21 cellular contexts compared by ENCODE assay signal in genomic region chr1:47850451-47850850, GRCh38.
DNase-seq lines count a peak whose midpoint lies in the region; ATAC-seq, FAIRE-seq and TF ChIP-seq lines count a peak whose summit lies in the region.
"Had no signal": no experiment of that assay in that cellular context is flagged by ENCODE, and none has a peak within 500 bp of the region (broad histone marks: within the 10 kb centered on the region; RNA-seq: fewer than 3 reads in every experiment).

No MANE protein-coding gene starts in this region.

- H3K27ac ChIP-seq in HepG2 (ENCODE audit: extremely low read length, insufficient read depth, low read length) (no peak overlapping the region), right lobe of liver (no peak overlapping the region), neuronal stem cell (replicated peaks; ENCODE audit: low read length) (no peak overlapping the region), right cardiac atrium (ENCODE audit: low read length) (no peak overlapping the region)
- H3K27ac ChIP-seq: 22Rv1; A549; BLaER1 treated with 17β-estradiol and CSF1 and Interleukin-3, amounts not matched to agents 10 nM and 100 nM; C4-2B had no signal

- no peaks in the 10 kb centered on the region for H4K20me1 ChIP-seq in HepG2 (ENCODE audit: insufficient read depth, low read length)
- H4K20me1 ChIP-seq: BLaER1 treated with 17β-estradiol and CSF1 and Interleukin-3, amounts not matched to agents 10 nM and 100 nM had no signal

- H3K79me1 ChIP-seq in neuronal stem cell (ENCODE audit: low read depth, low read length) = no peaks in the 10 kb centered on the region

- no peak overlapping the region for H3K14ac ChIP-seq in neuronal stem cell (ENCODE audit: low read length)

- H2BK12ac ChIP-seq in neuronal stem cell (ENCODE audit: low read length) = no peak overlapping the region

- TF ChIP-seq RAD21 in HepG2 (CRISPR knock-in tag; IDR thresholded peaks at IDR 0.05) = no peak

- no peak for FAIRE-seq in HepG2 (lab: Jason Lieb, UNC)
- FAIRE-seq: A549, D721Med, G401.6, GM12891 had no signal

- H4K91ac ChIP-seq in neuronal stem cell (ENCODE audit: low read depth, low read length, poor library complexity) = no peak overlapping the region

- no TSS peak for BruUV-seq in HepG2 (replicated peaks; lab: Mats Ljungman, UMichigan)

- H3K36me3 ChIP-seq in HepG2 (replicated peaks in 1 of 2; ENCODE audit: control insufficient read depth in 1 of 2, insufficient read depth in 2 of 2, low read length in 2 of 2) = no peaks in the 10 kb centered on the region
- no peaks in the 10 kb centered on the region for H3K36me3 ChIP-seq in right lobe of liver
- no peaks in the 10 kb centered on the region for H3K36me3 ChIP-seq in neuronal stem cell (replicated peaks in 1 of 2; ENCODE audit: control insufficient read depth in 2 of 2, insufficient read depth in 2 of 2, low read length in 2 of 2)
- H3K36me3 ChIP-seq: BLaER1 treated with 17β-estradiol and CSF1 and Interleukin-3, amounts not matched to agents 10 nM and 100 nM had no signal

- TF ChIP-seq EP300 in HepG2 (IDR thresholded peaks at IDR 0.05; ENCODE audit: low read depth in 2 of 2, low read length in 2 of 2) = no peak
- TF ChIP-seq EP300 in HepG2 (CRISPR knock-in tag; IDR thresholded peaks at IDR 0.05; ENCODE audit: borderline replicate concordance) = no peak

- H3K23ac ChIP-seq in neuronal stem cell (ENCODE audit: low read depth, low read length, poor library complexity) = no peak overlapping the region

- H3K4me3 ChIP-seq in HepG2 (replicated peaks in 1 of 3; ENCODE audit: insufficient read depth in 1 of 3, low read depth in 2 of 3, low read length in 3 of 3) (no peak overlapping the region), right lobe of liver (no peak overlapping the region), neuronal stem cell (ENCODE audit: low read length in 2 of 2) (no peak overlapping the region), right cardiac atrium (ENCODE audit: low read length) (no peak overlapping the region)
- H3K4me3 ChIP-seq: A549; BLaER1 treated with 17β-estradiol and CSF1 and Interleukin-3, amounts not matched to agents 10 nM and 100 nM had no signal

- H2AFZ ChIP-seq in HepG2 (ENCODE audit: low read length) (no peak overlapping the region), neuronal stem cell (ENCODE audit: low read length) (no peak overlapping the region)

- POLR2A ChIA-PET in HepG2 (lab: Yijun Ruan, JAX) = interaction anchor here (1.6 kb wide), 1 partner anchor 63 kb away, joined by 3 read pairs; no protein-coding TSS in a partner anchor

- no peak for TF ChIP-seq CTCF in HepG2 (CRISPR knock-in tag; IDR thresholded peaks at IDR 0.05)
- no peak for TF ChIP-seq CTCF in right lobe of liver (IDR thresholded peaks at IDR 0.05)

- no peaks in the 10 kb centered on the region for H3K79me2 ChIP-seq in HepG2 (ENCODE audit: insufficient read depth, low read length)

- intact Hi-C loops in HepG2 (cut with micrococcal nuclease; ENCODE audit: unreplicated experiment) (no loop called here), right lobe of liver (cut with DNase I) (no loop called here), right cardiac atrium (cut with DNase I) (no loop called here)

- no peak overlapping the region for H3K4me2 ChIP-seq in HepG2 (ENCODE audit: low read depth, low read length)
- no peak overlapping the region for H3K4me2 ChIP-seq in neuronal stem cell (ENCODE audit: insufficient read depth, low read length, poor library complexity, severe bottlenecking)
- H3K4me2 ChIP-seq: A549; BLaER1 treated with 17β-estradiol and CSF1 and Interleukin-3, amounts not matched to agents 10 nM and 100 nM had no signal

- ATAC-seq in HepG2 (no peak), right lobe of liver (no peak), right cardiac atrium (no peak), GM18517 (IDR thresholded peaks at IDR 0.05; ENCODE audit: unreplicated experiment) (no peak)
- ATAC-seq in stimulated activated memory B cell treated with anti-CD40 and anti-IgM and Interleukin-4, amounts not matched to agents 10 μg/mL and 1 μg/mL and 100 μg/mL, for 72 hours = peak; percentile 16
- ATAC-seq: A549; CD8-positive, alpha-beta T cell had no signal

- H3K9ac ChIP-seq in HepG2 (ENCODE audit: insufficient read depth, low read depth, low read length) (no peak overlapping the region), neuronal stem cell (ENCODE audit: low read depth, low read length, poor library complexity) (no peak overlapping the region)
- H3K9ac ChIP-seq: BLaER1 treated with 17β-estradiol and CSF1 and Interleukin-3, amounts not matched to agents 10 nM and 100 nM had no signal

- H3K9me3 ChIP-seq in HepG2 (ENCODE audit: low read length) (no peaks in the 10 kb centered on the region), right lobe of liver (no peaks in the 10 kb centered on the region), neuronal stem cell (replicated peaks in 1 of 2; ENCODE audit: control insufficient read depth in 2 of 2, insufficient read depth in 1 of 2, low read depth in 1 of 2, low read length in 2 of 2) (no peaks in the 10 kb centered on the region), right cardiac atrium (ENCODE audit: control insufficient read depth, low read length) (no peaks in the 10 kb centered on the region)
- H3K9me3 ChIP-seq: A549; BLaER1 treated with 17β-estradiol and CSF1 and Interleukin-3, amounts not matched to agents 10 nM and 100 nM; Caco-2 had no signal

- no peaks in the 10 kb centered on the region for H3K27me3 Mint-ChIP-seq in stimulated activated memory B cell treated with anti-CD40 and anti-IgM and Interleukin-4, amounts not matched to agents 10 μg/mL and 1 μg/mL and 100 μg/mL, for 72 hours
- H3K27me3 Mint-ChIP-seq: CD4-positive, alpha-beta T cell had no signal

- no peak overlapping the region for H3K27ac Mint-ChIP-seq in stimulated activated memory B cell treated with anti-CD40 and anti-IgM and Interleukin-4, amounts not matched to agents 10 μg/mL and 1 μg/mL and 100 μg/mL, for 72 hours
- H3K27ac Mint-ChIP-seq: B cell; CD4-positive, alpha-beta T cell; CD8-positive, alpha-beta T cell had no signal

- H3K4me3 Mint-ChIP-seq in stimulated activated memory B cell treated with anti-CD40 and anti-IgM and Interleukin-4, amounts not matched to agents 10 μg/mL and 1 μg/mL and 100 μg/mL, for 72 hours = no peak overlapping the region
- H3K4me3 Mint-ChIP-seq: B cell; CD4-positive, alpha-beta T cell; CD8-positive, alpha-beta T cell had no signal

- H3K4me1 Mint-ChIP-seq in stimulated activated memory B cell treated with anti-CD40 and anti-IgM and Interleukin-4, amounts not matched to agents 10 μg/mL and 1 μg/mL and 100 μg/mL, for 72 hours = no peaks in the 10 kb centered on the region
- H3K4me1 Mint-ChIP-seq: B cell had no signal

- in situ Hi-C loops in HepG2 (cut with HindIII; ENCODE audit: extremely low pct_ligation_motif_present, low pct_unique_long_range_greater_than_20kb) = no loop called here

- no peak overlapping the region for H2BK120ac ChIP-seq in neuronal stem cell (ENCODE audit: low read depth, low read length)

- H3K36me3 Mint-ChIP-seq in stimulated activated memory B cell treated with anti-CD40 and anti-IgM and Interleukin-4, amounts not matched to agents 10 μg/mL and 1 μg/mL and 100 μg/mL, for 72 hours = no peaks in the 10 kb centered on the region
- H3K36me3 Mint-ChIP-seq: CD8-positive, alpha-beta T cell had no signal

- no peaks in the 10 kb centered on the region for H3K9me3 Mint-ChIP-seq in stimulated activated memory B cell treated with anti-CD40 and anti-IgM and Interleukin-4, amounts not matched to agents 10 μg/mL and 1 μg/mL and 100 μg/mL, for 72 hours
- H3K9me3 Mint-ChIP-seq: CD4-positive, alpha-beta T cell; CD8-positive, alpha-beta T cell had no signal

- no peak overlapping the region for H2BK15ac ChIP-seq in neuronal stem cell (ENCODE audit: low read length)

- no peak overlapping the region for H3K4ac ChIP-seq in neuronal stem cell (ENCODE audit: low read length)

- DNase-seq in HepG2 (ENCODE audit: low spot score) = no peak
- no peak for DNase-seq in right lobe of liver
- no peak for DNase-seq in neuronal stem cell (ENCODE audit: low spot score)
- DNase-seq in right cardiac atrium = no peak
- DNase-seq: AML-193; Caco-2; Calu3; CD4-positive, alpha-beta T cell; CD8-positive, alpha-beta T cell; DMS79 treated with DMSO at 0.1 percent for 48 hours; GF-D8 had no signal

- no peak overlapping the region for H4K8ac ChIP-seq in neuronal stem cell (ENCODE audit: low read depth, low read length)

- no peak overlapping the region for H2AK5ac ChIP-seq in neuronal stem cell (ENCODE audit: low read depth, low read length)

- H3K18ac ChIP-seq in neuronal stem cell (ENCODE audit: low read length) = peak overlapping the region; percentile 49

- CTCF ChIA-PET in HepG2 (lab: Yijun Ruan, JAX; ENCODE audit: low intra/inter-chr PET ratio, low total read pairs) = no interaction called here

- 97% methylated on average over 4 of the region's 4 CpGs for WGBS in HepG2 (ENCODE audit: low lambda C conversion rate)
- WGBS in right lobe of liver (ENCODE audit: insufficient coverage, low coverage, low lambda C conversion rate, missing lambda C conversion rate) = 86% methylated on average over 3 of the region's 4 CpGs
- WGBS in neuronal stem cell (ENCODE audit: extremely low coverage in 2 of 2, insufficient read length in 2 of 2, insufficient replicate concordance in 1 of 2), 2 donors = no CpG with 5 or more reads among the region's 4 CpGs
- WGBS in right cardiac atrium = 93% methylated on average over 4 of the region's 4 CpGs

- TF ChIP-seq POLR2A in HepG2 (IDR thresholded peaks at IDR 0.05; ENCODE audit: insufficient read depth in 1 of 2, low read depth in 2 of 2, low read length in 2 of 2) (no peak), right lobe of liver (IDR thresholded peaks at IDR 0.05) (no peak)

- H3K27me3 ChIP-seq in HepG2 (ENCODE audit: control insufficient read depth in 1 of 2, insufficient read depth in 2 of 2, low read length in 2 of 2) (no peaks in the 10 kb centered on the region), right lobe of liver (no peaks in the 10 kb centered on the region), neuronal stem cell (ENCODE audit: control insufficient read depth in 3 of 3, insufficient read depth in 3 of 3, low read depth in 1 of 3, low read length in 3 of 3) (no peaks in the 10 kb centered on the region), right cardiac atrium (ENCODE audit: control insufficient read depth, insufficient read depth) (no peaks in the 10 kb centered on the region)
- H3K27me3 ChIP-seq: BLaER1 treated with 17β-estradiol and CSF1 and Interleukin-3, amounts not matched to agents 10 nM and 100 nM had no signal

- no peak overlapping the region for H2BK5ac ChIP-seq in neuronal stem cell (ENCODE audit: low read length)

- H3K4me1 ChIP-seq in HepG2 (ENCODE audit: insufficient read depth, low read length) (peaks cover 77% of the 10 kb centered on the region), right lobe of liver (peaks cover 0 to 6% (median 0%) of the 10 kb centered on the region in 4 donors), neuronal stem cell (ENCODE audit: control insufficient read depth in 2 of 2, insufficient read depth in 1 of 2, low read depth in 1 of 2, low read length in 2 of 2) (peaks cover 0 to 4% of the 10 kb centered on the region in 2 donors), right cardiac atrium (ENCODE audit: control insufficient read depth, insufficient read depth, low read length) (peaks cover 2% of the 10 kb centered on the region)
- H3K4me1 ChIP-seq: A549; BLaER1 treated with 17β-estradiol and CSF1 and Interleukin-3, amounts not matched to agents 10 nM and 100 nM; Caco-2 had no signal

TF ChIP-seq in HepG2, 621 proteins besides CTCF, POLR2A, EP300 and RAD21 (continues in another document):
- no peak for TF ChIP-seq AKAP8 (CRISPR knock-in tag; IDR thresholded peaks at IDR 0.05)
